Comparison of ENCODE assay signal across 7 cellular contexts in the genomic region with DNA sequence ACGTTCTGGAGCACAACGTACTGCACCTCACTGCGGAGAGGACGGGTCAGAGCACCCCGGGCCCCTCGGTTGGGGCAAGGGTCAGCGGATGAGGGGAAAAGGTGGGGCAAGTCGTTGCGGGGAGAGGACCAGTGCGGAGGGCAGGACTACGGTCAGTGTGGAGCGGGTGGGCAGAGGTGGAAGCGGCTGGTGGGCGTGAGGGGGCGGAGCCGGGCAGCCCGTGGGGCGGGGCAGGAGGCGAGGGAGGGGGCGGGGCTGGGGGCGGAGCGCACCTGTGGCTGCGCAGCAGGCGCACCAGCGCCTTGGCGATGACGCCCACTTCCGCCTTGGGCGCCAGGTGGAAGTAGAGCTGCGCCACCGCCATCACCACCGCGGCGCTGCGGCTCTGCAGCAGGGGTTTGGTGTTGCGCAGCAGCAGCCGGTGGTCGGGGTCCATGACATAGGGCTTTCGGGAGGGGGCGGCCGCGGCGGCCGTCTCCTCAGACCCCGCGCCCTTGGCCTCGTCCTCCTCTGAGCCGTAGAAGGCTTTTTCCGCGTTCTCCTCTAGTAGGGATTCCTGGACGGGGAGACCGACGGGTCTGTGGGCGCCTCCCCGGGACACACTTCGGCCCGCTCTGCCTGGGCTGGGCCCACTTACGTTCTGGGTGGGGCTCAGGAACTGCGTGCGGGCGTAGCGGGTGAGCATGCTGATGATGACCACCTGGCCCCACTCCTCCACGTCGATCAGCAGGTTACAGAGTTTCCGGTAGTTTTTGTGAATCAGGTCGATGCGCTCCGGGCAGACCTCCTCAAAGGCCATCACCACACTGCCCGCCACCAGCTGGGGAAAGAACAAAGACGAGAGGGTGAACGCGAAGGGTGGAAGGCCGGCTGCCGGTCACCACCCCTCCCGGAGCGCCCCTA. TPM values are rescaled to one million over a fixed set of nuclear protein-coding genes. Genes with fewer than 3 reads are reported as not detected.
A peak's percentile ranks its signal among the peaks of the same experiment; 100 is the strongest.
DNase-seq lines count a peak whose midpoint lies in the region; ATAC-seq, FAIRE-seq and TF ChIP-seq lines count a peak whose summit lies in the region.

No MANE protein-coding gene starts in this region.

- peak; percentile 88 for ATAC-seq in HG03159 (IDR thresholded peaks at IDR 0.05; ENCODE audit: unreplicated experiment)

- no peaks in the 10 kb centered on the region for H3K9me3 Mint-ChIP-seq in mesothelial cell of epicardium

- FAIRE-seq in GM19239 (lab: Jason Lieb, UNC), result no peak

- TF ChIP-seq CTCF in ascending aorta (IDR thresholded peaks at IDR 0.05) (no peak), mesothelial cell of epicardium (IDR thresholded peaks at IDR 0.05; ENCODE audit: unreplicated experiment) (no peak)

- DNase-seq in GM19239 (ENCODE audit: insufficient read length, low spot score) (peak; percentile 80), T follicular helper cell (ENCODE audit: low read depth) (peak; percentile 76), ascending aorta (ENCODE audit: low spot score in 2 of 2) (no peak), mesothelial cell of epicardium (ENCODE audit: low spot score in 2 of 2, unreplicated experiment in 2 of 2) (peak; percentile 70 to 73), NCI-H2227 treated with DMSO at 0.1 percent for 48 hours (lab: John Stamatoyannopoulos, UW) (no peak)
- DNase-seq in stimulated activated CD8-positive, alpha-beta memory T cell treated with anti-CD3 and anti-CD28 coated beads, Interleukin-7, amount 100 ng/mL, for 1 hour (ENCODE audit: low read depth in 2 of 2), result peak; percentile 55 to 58

- no peaks in the 10 kb centered on the region for H3K27me3 ChIP-seq in ascending aorta

- peaks cover 13% of the 10 kb centered on the region for H3K4me1 Mint-ChIP-seq in mesothelial cell of epicardium

- H3K27ac ChIP-seq in ascending aorta, result no peak overlapping the region

- no peaks in the 10 kb centered on the region for H3K36me3 ChIP-seq in ascending aorta

- peak overlapping the region; percentile 12 to 36 for H3K4me3 ChIP-seq in ascending aorta

- peak overlapping the region; percentile 72 for H3K27ac Mint-ChIP-seq in mesothelial cell of epicardium

- no peaks in the 10 kb centered on the region for H3K9me3 ChIP-seq in ascending aorta

- intact Hi-C loops in ascending aorta (cut with DNase I), result no loop called here

- peak overlapping the region; percentile 87 for H3K4me3 Mint-ChIP-seq in mesothelial cell of epicardium

- peaks cover 87% of the 10 kb centered on the region for H3K27me3 Mint-ChIP-seq in mesothelial cell of epicardium (ENCODE audit: low read depth)

- no peaks in the 10 kb centered on the region for H3K4me1 ChIP-seq in ascending aorta

- no peaks in the 10 kb centered on the region for H3K36me3 Mint-ChIP-seq in mesothelial cell of epicardium

RNA-seq across cellular contexts. Expression of a gene that starts 29.2 kb away (rescaled TPM):
- total RNA-seq in ascending aorta, result not detected
- 1.3 to 2.5 TPM (median 2.4 TPM) in 3 replicates for total RNA-seq in mesothelial cell of epicardium

RNA-seq across cellular contexts. Expression of a gene that starts 33.3 kb away (rescaled TPM):
- 2.4 TPM for total RNA-seq in ascending aorta
- total RNA-seq in mesothelial cell of epicardium, result 0.40 to 0.69 TPM (median 0.63 TPM) in 3 replicates

Comparison
In these comparisons a context has a peak if more than half of its experiments do, and no peak if none do; other contexts are left out.
1. DNase-seq: peak in GM19239 (single experiment), T follicular helper cell (single experiment), mesothelial cell of epicardium (2 of 2) and stimulated activated CD8-positive, alpha-beta memory T cell treated with anti-CD3 and anti-CD28 coated beads, Interleukin-7, amount 100 ng/mL, for 1 hour (2 of 2); none in ascending aorta (0 of 2) and NCI-H2227 treated with DMSO at 0.1 percent for 48 hours (single experiment).